In the genomic region with DNA sequence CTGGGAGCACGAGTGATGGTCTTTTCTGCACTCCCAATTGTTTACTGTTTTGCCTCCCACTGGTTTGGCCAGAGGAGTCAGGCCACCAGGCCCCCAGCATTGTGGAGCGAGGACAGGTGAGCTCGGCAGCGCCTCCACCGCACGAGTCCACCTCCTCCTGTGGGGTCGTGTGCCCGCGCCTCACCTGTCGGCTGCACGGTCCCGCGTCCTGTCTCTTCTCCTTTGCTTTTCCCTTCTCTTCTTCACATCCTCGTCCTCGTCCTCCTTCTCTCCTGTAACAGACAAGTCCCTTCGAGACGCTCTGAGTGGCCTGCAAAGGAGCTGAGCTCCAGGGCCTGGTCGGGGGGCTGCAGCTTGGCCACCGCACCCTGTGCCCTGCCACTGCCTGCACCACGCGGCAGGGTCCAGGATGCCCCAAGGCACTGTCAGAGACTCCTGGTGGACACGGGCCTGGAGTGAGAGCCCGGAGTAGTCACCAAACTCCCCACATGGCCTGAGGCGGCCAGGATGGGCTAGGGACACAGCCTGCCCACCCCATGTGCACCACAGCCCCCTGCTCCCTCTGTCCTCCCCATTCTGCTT, we compare ENCODE assay signal across 19 cellular contexts. TPM values are rescaled to one million over a fixed set of nuclear protein-coding genes. Genes with fewer than 3 reads are reported as not detected.
DNase-seq lines count a peak whose midpoint lies in the region; ATAC-seq and TF ChIP-seq lines count a peak whose summit lies in the region.
"Had no signal": no experiment of that assay in that cellular context is flagged by ENCODE, and none has a peak within 500 bp of the region (broad histone marks: within the 10 kb centered on the region; RNA-seq: fewer than 3 reads in every experiment).

No MANE protein-coding gene starts in this region.

- peak overlapping the region; percentile 72 for H2BK120ac ChIP-seq in neuronal stem cell (ENCODE audit: low read depth, low read length)

- H3K4me3 ChIP-seq in heart right ventricle (no peak overlapping the region), right atrium auricular region (no peak overlapping the region), neuronal stem cell (ENCODE audit: low read length in 2 of 2) (no peak overlapping the region)
- H3K4me3 ChIP-seq: A549 had no signal

- no peak overlapping the region for H3K4ac ChIP-seq in neuronal stem cell (ENCODE audit: low read length)

- H3K79me1 ChIP-seq in neuronal stem cell (ENCODE audit: low read depth, low read length) = peaks cover 5% of the 10 kb centered on the region

- no peak overlapping the region for H3K14ac ChIP-seq in neuronal stem cell (ENCODE audit: low read length)

- H4K91ac ChIP-seq in neuronal stem cell (ENCODE audit: low read depth, low read length, poor library complexity) = no peak overlapping the region

- intact Hi-C loops in heart right ventricle (cut with DNase I) = loop anchor here in 2 of 10 donors (5.0 kb wide), 2 partner anchors 36 to 111 kb away; partner anchors contain the start of gene BRD4 (in 1 of the 2)
- intact Hi-C loops in left cardiac atrium (cut with DNase I) = loop anchor here in 1 of 2 donors (5.0 kb wide), 1 partner anchor 86 kb away; no protein-coding TSS in a partner anchor

- no peak overlapping the region for H2BK5ac ChIP-seq in neuronal stem cell (ENCODE audit: low read length)

- H3K27ac ChIP-seq in heart right ventricle = peak overlapping the region in 9 of 10 donors; percentile 7 to 81 (median 63)
- H3K27ac ChIP-seq in right atrium auricular region = peak overlapping the region; percentile 63 to 68
- H3K27ac ChIP-seq in neuronal stem cell (replicated peaks; ENCODE audit: low read length) = no peak overlapping the region
- H3K27ac ChIP-seq: A549, C4-2B had no signal

- TF ChIP-seq CTCF in heart right ventricle (IDR thresholded peaks at IDR 0.05) (no peak), right atrium auricular region (IDR thresholded peaks at IDR 0.05) (no peak)

- H4K8ac ChIP-seq in neuronal stem cell (ENCODE audit: low read depth, low read length) = no peak overlapping the region

- 95 to 97% methylated on average over 24 of the region's 24 CpGs for WGBS in heart right ventricle, 2 donors
- WGBS in neuronal stem cell (ENCODE audit: extremely low coverage in 2 of 2, insufficient read length in 2 of 2, insufficient replicate concordance in 1 of 2), 2 donors = no CpG with 5 or more reads among the region's 24 CpGs

- no peak overlapping the region for H3K4me2 ChIP-seq in neuronal stem cell (ENCODE audit: insufficient read depth, low read length, poor library complexity, severe bottlenecking)
- H3K4me2 ChIP-seq: A549 had no signal

- H3K9ac ChIP-seq in neuronal stem cell (ENCODE audit: low read depth, low read length, poor library complexity) = no peak overlapping the region

- no peak overlapping the region for H2BK12ac ChIP-seq in neuronal stem cell (ENCODE audit: low read length)

- ATAC-seq in heart right ventricle (peak in 2 of 8 donors; percentile 4 to 31), left cardiac atrium (no peak)
- ATAC-seq: Panc1 had no signal

- H3K23ac ChIP-seq in neuronal stem cell (ENCODE audit: low read depth, low read length, poor library complexity) = peak overlapping the region; percentile 31

- H3K4me1 ChIP-seq in heart right ventricle (peaks cover 0 to 46% (median 23%) of the 10 kb centered on the region in 9 donors), right atrium auricular region (peaks cover 0 to 30% of the 10 kb centered on the region in 2 donors), neuronal stem cell (ENCODE audit: control insufficient read depth in 2 of 2, insufficient read depth in 1 of 2, low read depth in 1 of 2, low read length in 2 of 2) (no peaks in the 10 kb centered on the region)
- H3K4me1 ChIP-seq: A549 had no signal

- H2AK5ac ChIP-seq in neuronal stem cell (ENCODE audit: low read depth, low read length) = no peak overlapping the region

- H3K9me3 ChIP-seq in heart right ventricle (no peaks in the 10 kb centered on the region), right atrium auricular region (no peaks in the 10 kb centered on the region), neuronal stem cell (replicated peaks in 1 of 2; ENCODE audit: control insufficient read depth in 2 of 2, insufficient read depth in 1 of 2, low read depth in 1 of 2, low read length in 2 of 2) (peaks cover 2 to 9% of the 10 kb centered on the region in 2 donors)
- H3K9me3 ChIP-seq: A549 had no signal

- H3K36me3 ChIP-seq in heart right ventricle (peaks cover 11 to 92% (median 67%) of the 10 kb centered on the region in 9 donors), right atrium auricular region (peaks cover 82% of the 10 kb centered on the region), neuronal stem cell (replicated peaks in 1 of 2; ENCODE audit: control insufficient read depth in 2 of 2, insufficient read depth in 2 of 2, low read length in 2 of 2) (peaks cover 61 to 89% of the 10 kb centered on the region in 2 donors)

- no peak overlapping the region for H2BK15ac ChIP-seq in neuronal stem cell (ENCODE audit: low read length)

- no peak overlapping the region for H2AFZ ChIP-seq in neuronal stem cell (ENCODE audit: low read length)

- H3K27me3 ChIP-seq in heart right ventricle (no peaks in the 10 kb centered on the region), right atrium auricular region (no peaks in the 10 kb centered on the region), neuronal stem cell (ENCODE audit: control insufficient read depth in 3 of 3, insufficient read depth in 3 of 3, low read depth in 1 of 3, low read length in 3 of 3) (no peaks in the 10 kb centered on the region)

- no peak overlapping the region for H3K18ac ChIP-seq in neuronal stem cell (ENCODE audit: low read length)

- no peak for DNase-seq in heart right ventricle
- DNase-seq in left cardiac atrium = no peak
- no peak for DNase-seq in right atrium auricular region (ENCODE audit: low spot score)
- no peak for DNase-seq in neuronal stem cell (ENCODE audit: low spot score)
- DNase-seq in AG08396 (ENCODE audit: low spot score) = no peak
- no peak for DNase-seq in GOT3 (lab: John Stamatoyannopoulos, UW)
- no peak for DNase-seq in stimulated activated CD4-positive, alpha-beta T cell treated with anti-CD3 and anti-CD28 coated beads, Interleukin-4, amount 100 ng/mL, for 4 hours
- DNase-seq: EL, HFFc6, Kasumi-1, NCI-H1105, NCI-H1694 treated with DMSO at 0.1 percent for 48 hours, NCI-H2107, NCI-H2227 treated with DMSO at 0.1 percent for 48 hours, NCI-H524, SHP77 had no signal

RNA-seq across cellular contexts. Expression of gene AKAP8, which starts 11.4 kb away (rescaled TPM):
- total RNA-seq in heart right ventricle (10 to 100 TPM; 15.7 to 32.2 (median 18.6) TPM), left cardiac atrium (10 to 100 TPM; 16.0 to 30.5 TPM), right atrium auricular region (10 to 100 TPM; 12.3 to 17.9 TPM)
- polyA plus RNA-seq in heart right ventricle = 10 to 100 TPM; 12.8 to 21.8 TPM
- 15.0 TPM for polyA plus RNA-seq in neuronal stem cell (2013, experiment 1 of 2)
- 15.2 TPM for polyA plus RNA-seq in neuronal stem cell (2013, experiment 2 of 2)

RNA-seq across cellular contexts. Expression of gene BRD4, which starts 35.8 kb away (rescaled TPM):
- total RNA-seq in heart right ventricle = 10 to 100 TPM; 51.6 to 85.1 (median 54.7) TPM
- 10 to 100 TPM; 31.2 to 34.8 TPM for polyA plus RNA-seq in heart right ventricle
- 10 to 100 TPM; 43.9 to 63.3 TPM for total RNA-seq in left cardiac atrium
- 10 to 100 TPM; 23.6 to 41.0 TPM for total RNA-seq in right atrium auricular region
- 82.1 TPM for polyA plus RNA-seq in neuronal stem cell (2013, experiment 1 of 2)
- polyA plus RNA-seq in neuronal stem cell (2013, experiment 2 of 2) = 88.1 TPM

RNA-seq across cellular contexts. Expression of gene AKAP8L, which starts 50.6 kb away (rescaled TPM):
- 100 to 1,000 TPM in 1 of 10 donors, 10 to 100 TPM in 9; 45.2 to 101 (median 63.1) TPM for total RNA-seq in heart right ventricle
- 100 to 1,000 TPM in 1 of 2 donors, 10 to 100 TPM in 1; 53.6 to 140 TPM for polyA plus RNA-seq in heart right ventricle
- total RNA-seq in left cardiac atrium = 10 to 100 TPM; 61.5 to 74.2 TPM
- 10 to 100 TPM; 66.5 to 78.2 TPM for total RNA-seq in right atrium auricular region
- 180 TPM for polyA plus RNA-seq in neuronal stem cell (2013, experiment 1 of 2)
- 175 TPM for polyA plus RNA-seq in neuronal stem cell (2013, experiment 2 of 2)
